Comparison of ENCODE assay signal across 14 cellular contexts in the genomic region with DNA sequence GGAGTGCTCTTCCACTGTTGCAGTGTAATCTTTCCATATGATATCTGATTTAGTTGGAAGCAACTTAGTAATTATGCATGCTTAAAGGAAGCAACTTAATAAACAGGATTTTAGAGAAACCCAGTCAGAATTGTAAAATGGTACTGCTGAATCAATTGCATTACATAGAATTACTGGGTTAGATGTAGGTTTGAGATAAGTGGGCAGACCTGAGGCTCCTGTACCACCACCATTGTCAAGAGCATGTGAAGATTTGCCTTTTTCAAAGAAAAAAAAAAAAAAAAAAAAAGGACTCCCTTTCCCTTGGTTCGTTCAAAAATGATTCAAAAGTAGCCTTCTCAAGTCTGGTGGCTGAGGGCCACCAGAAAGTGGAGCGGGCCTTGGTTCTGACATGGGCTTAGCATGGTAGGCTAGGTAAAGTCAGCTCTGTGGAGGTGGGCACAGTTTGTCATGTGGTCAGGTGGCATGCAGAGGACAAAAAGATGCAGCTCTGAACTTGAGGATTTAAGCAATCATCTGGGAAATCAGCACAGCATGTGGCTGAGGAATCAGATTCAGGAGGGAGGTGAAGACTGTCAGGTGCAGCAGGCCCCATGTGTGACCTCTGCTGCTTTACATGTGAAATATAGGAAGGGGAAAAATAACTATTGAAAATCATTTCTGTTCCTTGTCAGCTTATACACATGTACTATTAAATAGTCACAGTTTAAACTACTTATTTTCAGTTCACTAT. TPM values are rescaled to one million over a fixed set of nuclear protein-coding genes. Genes with fewer than 3 reads are reported as not detected.
DNase-seq lines count a peak whose midpoint lies in the region; ATAC-seq and TF ChIP-seq lines count a peak whose summit lies in the region.
"Had no signal": no experiment of that assay in that cellular context is flagged by ENCODE, and none has a peak within 500 bp of the region (broad histone marks: within the 10 kb centered on the region; RNA-seq: fewer than 3 reads in every experiment).

No MANE protein-coding gene starts in this region.

- no peaks in the 10 kb centered on the region for H3F3A ChIP-seq in GM23338 (replicated peaks; ENCODE audit: low read depth)

- no peak overlapping the region for H2AFZ ChIP-seq in GM23338

- H3K27ac Mint-ChIP-seq in CD14-positive monocyte (peak overlapping the region in 4 of 7 donors; percentile 5 to 69 (median 44)), GM23338 (peak overlapping the region; percentile 74; the same call in 1 of the 2 replicates), activated B cell treated with CpG ODN at 0.5 μM for 24 hours (peak overlapping the region; percentile 47)
- peak overlapping the region in 5 of 9 donors; percentile 6 to 60 (median 48) for H3K27ac Mint-ChIP-seq in naive thymus-derived CD4-positive, alpha-beta T cell

- CTCF ChIA-PET in activated B cell treated with CpG ODN at 0.5 μM for 24 hours (lab: Charles Lee): no interaction called here
- CTCF ChIA-PET in naive thymus-derived CD4-positive, alpha-beta T cell (lab: Charles Lee): no interaction called here

- H3K4me3 ChIP-seq in GM23338 (no peak overlapping the region), adrenal gland (no peak overlapping the region)
- no peak overlapping the region for H3K4me3 ChIP-seq in naive thymus-derived CD4-positive, alpha-beta T cell (ENCODE audit: low read length)
- H3K4me3 ChIP-seq: MG63, upper lobe of right lung had no signal

- no peak for ATAC-seq in GM23338
- ATAC-seq in activated B cell treated with CpG ODN at 0.5 μM for 24 hours (ENCODE audit: low read depth): peak; percentile 12
- no peak for ATAC-seq in naive thymus-derived CD4-positive, alpha-beta T cell

- WGBS in adrenal gland, 4 donors: 67 to 82% (median 77%) methylated on average over 2 of the region's 2 CpGs

- H3K9me3 Mint-ChIP-seq in CD14-positive monocyte: peaks cover 0 to 3% (median 0%) of the 10 kb centered on the region in 7 donors
- H3K9me3 Mint-ChIP-seq in GM23338: 0 out of 3 replicates have a peak, but pooled peaks cover 2% of the 10 kb centered on the region
- no peaks in the 10 kb centered on the region for H3K9me3 Mint-ChIP-seq in activated B cell treated with CpG ODN at 0.5 μM for 24 hours
- H3K9me3 Mint-ChIP-seq in naive thymus-derived CD4-positive, alpha-beta T cell: peaks cover 0 to 6% (median 1%) of the 10 kb centered on the region in 11 donors

- H3K4me1 Mint-ChIP-seq in CD14-positive monocyte (peaks cover 50% of the 10 kb centered on the region), GM23338 (peaks cover 59% of the 10 kb centered on the region), activated B cell treated with CpG ODN at 0.5 μM for 24 hours (peaks cover 88% of the 10 kb centered on the region)
- peaks cover 34 to 95% (median 90%) of the 10 kb centered on the region in 7 donors for H3K4me1 Mint-ChIP-seq in naive thymus-derived CD4-positive, alpha-beta T cell

- H3K79me2 ChIP-seq in GM23338 (replicated peaks; ENCODE audit: insufficient read depth): peaks cover 99% of the 10 kb centered on the region

- no peak overlapping the region for H3K4me3 Mint-ChIP-seq in CD14-positive monocyte
- no peak overlapping the region for H3K4me3 Mint-ChIP-seq in GM23338
- H3K4me3 Mint-ChIP-seq in activated B cell treated with CpG ODN at 0.5 μM for 24 hours: peak overlapping the region; percentile 44
- peak overlapping the region in 8 of 10 donors; percentile 6 to 61 (median 30) for H3K4me3 Mint-ChIP-seq in naive thymus-derived CD4-positive, alpha-beta T cell

- H3K27me3 Mint-ChIP-seq in CD14-positive monocyte (ENCODE audit: low read depth in 3 of 3) (no peaks in the 10 kb centered on the region), GM23338 (ENCODE audit: insufficient read depth, low read depth, poor library complexity) (no peaks in the 10 kb centered on the region), activated B cell treated with CpG ODN at 0.5 μM for 24 hours (no peaks in the 10 kb centered on the region)
- H3K27me3 Mint-ChIP-seq in naive thymus-derived CD4-positive, alpha-beta T cell: no peaks in the 10 kb centered on the region

- H3K36me3 ChIP-seq in GM23338 (ENCODE audit: insufficient read depth): no peaks in the 10 kb centered on the region
- no peaks in the 10 kb centered on the region for H3K36me3 ChIP-seq in naive thymus-derived CD4-positive, alpha-beta T cell (ENCODE audit: control insufficient read depth in 2 of 3, insufficient read depth in 3 of 3, low read length in 3 of 3)
- no peaks in the 10 kb centered on the region for H3K36me3 ChIP-seq in adrenal gland (replicated peaks in 1 of 2)
- H3K36me3 ChIP-seq: brain microvascular endothelial cell, MG63, upper lobe of right lung had no signal

- intact Hi-C loops in CD14-positive monocyte (cut with micrococcal nuclease): no loop called here
- intact Hi-C loops in activated B cell treated with CpG ODN at 0.5 μM for 24 hours (cut with micrococcal nuclease): loop anchor here (1.0 to 2.0 kb wide), 3 partner anchors 8 to 15 kb away; no protein-coding TSS in a partner anchor
- intact Hi-C loops in naive thymus-derived CD4-positive, alpha-beta T cell (cut with micrococcal nuclease): no loop called here
- intact Hi-C loops in adrenal gland (cut with DNase I): loop anchor here in 1 of 2 donors (10.0 kb wide), 1 partner anchor 125 kb away; no protein-coding TSS in a partner anchor

- TF ChIP-seq CTCF in CD14-positive monocyte (IDR thresholded peaks at IDR 0.05): no peak
- no peak for TF ChIP-seq CTCF in GM23338 (conservative IDR thresholded peaks at IDR 0.05; ENCODE audit: low read depth in 2 of 2)
- TF ChIP-seq CTCF in activated B cell treated with CpG ODN at 0.5 μM for 24 hours (IDR thresholded peaks at IDR 0.05): no peak
- TF ChIP-seq CTCF in adrenal gland (IDR thresholded peaks at IDR 0.05): no peak

- H3K36me3 Mint-ChIP-seq in CD14-positive monocyte (peaks cover 0 to 2% of the 10 kb centered on the region in 2 donors), GM23338 (ENCODE audit: low read depth) (peaks cover 8% of the 10 kb centered on the region), activated B cell treated with CpG ODN at 0.5 μM for 24 hours (ENCODE audit: low read depth) (peaks cover 16% of the 10 kb centered on the region)
- H3K36me3 Mint-ChIP-seq in naive thymus-derived CD4-positive, alpha-beta T cell: peaks cover 3 to 10% (median 7%) of the 10 kb centered on the region in 5 donors

- H3K27me3 ChIP-seq in GM23338 (ENCODE audit: insufficient read depth) (no peaks in the 10 kb centered on the region), adrenal gland (no peaks in the 10 kb centered on the region)
- H3K27me3 ChIP-seq in naive thymus-derived CD4-positive, alpha-beta T cell (ENCODE audit: control insufficient read depth in 2 of 2, insufficient read depth in 2 of 2, low read length in 2 of 2): no peaks in the 10 kb centered on the region
- H3K27me3 ChIP-seq: brain microvascular endothelial cell, MG63, upper lobe of right lung had no signal

- H3K27ac ChIP-seq in GM23338 (ENCODE audit: low read depth) (no peak overlapping the region), adrenal gland (no peak overlapping the region)
- no peak overlapping the region for H3K27ac ChIP-seq in naive thymus-derived CD4-positive, alpha-beta T cell (ENCODE audit: low read depth, low read length)
- H3K27ac ChIP-seq: brain microvascular endothelial cell, upper lobe of right lung had no signal

- peaks cover 41% of the 10 kb centered on the region for H3K4me1 ChIP-seq in GM23338 (ENCODE audit: insufficient read depth)
- peaks cover 4 to 36% of the 10 kb centered on the region in 2 donors for H3K4me1 ChIP-seq in naive thymus-derived CD4-positive, alpha-beta T cell (ENCODE audit: control insufficient read depth in 2 of 2, insufficient read depth in 2 of 2, low read length in 2 of 2)
- H3K4me1 ChIP-seq in adrenal gland (replicated peaks in 1 of 2): peaks cover 12 to 31% of the 10 kb centered on the region in 2 donors

- H4K20me1 ChIP-seq in GM23338 (replicated peaks; ENCODE audit: insufficient read depth): peaks cover 42% of the 10 kb centered on the region

- H3K4me2 ChIP-seq in GM23338: no peak overlapping the region

- no peaks in the 10 kb centered on the region for H3K9me2 ChIP-seq in GM23338 (ENCODE audit: insufficient read depth)

- TF ChIP-seq POLR2A in adrenal gland (IDR thresholded peaks at IDR 0.05): no peak

- no peaks in the 10 kb centered on the region for H3K9me3 ChIP-seq in naive thymus-derived CD4-positive, alpha-beta T cell (ENCODE audit: control insufficient read depth in 2 of 3, low read length in 3 of 3)
- no peaks in the 10 kb centered on the region for H3K9me3 ChIP-seq in adrenal gland (replicated peaks in 1 of 3)
- H3K9me3 ChIP-seq: MG63, upper lobe of right lung had no signal

- DNase-seq in CD14-positive monocyte (ENCODE audit: low spot score): no peak
- DNase-seq in GM23338 (ENCODE audit: low spot score): no peak
- no peak for DNase-seq in activated B cell treated with CpG ODN at 0.5 μM for 24 hours
- no peak for DNase-seq in naive thymus-derived CD4-positive, alpha-beta T cell
- DNase-seq in stimulated activated CD4-positive, alpha-beta T cell treated with anti-CD3 and anti-CD28 coated beads, Interleukin-12 subunit alpha, Interleukin-12 subunit beta, amount 100 ng/mL, for 4 hours: no peak
- no peak for DNase-seq in adrenal gland
- no peak for DNase-seq in H4 (ENCODE audit: low spot score)
- no peak for DNase-seq in SHP77 treated with DMSO at 0.1 percent for 48 hours (lab: John Stamatoyannopoulos, UW)
- DNase-seq: activated T-cell treated with anti-CD3 and anti-CD28 coated beads, Interleukin-2, amount 50 U/mL, for 48 hours; brain microvascular endothelial cell; effector CD4-positive, alpha-beta T cell; MG63; NCI-H2227 treated with DMSO at 0.1 percent for 48 hours; upper lobe of right lung had no signal

- POLR2A ChIA-PET in activated B cell treated with CpG ODN at 0.5 μM for 24 hours (lab: Charles Lee): interaction anchor here (0.6 to 1.7 kb wide), 5 partner anchors 9 to 758 kb away, joined by 3 to 6 read pairs (median 4); no protein-coding TSS in a partner anchor
- POLR2A ChIA-PET in naive thymus-derived CD4-positive, alpha-beta T cell (lab: Charles Lee): no interaction called here

TF ChIP-seq in GM23338, 12 proteins besides CTCF, POLR2A, EP300 and RAD21:
- TF ChIP-seq EZH2 (IDR thresholded peaks at IDR 0.05; ENCODE audit: low read depth, unreplicated experiment): no peak

RNA-seq across cellular contexts. Expression of gene ARID1B, which starts 32.4 kb away (rescaled TPM):
- 1 to 10 TPM; 3.2 to 3.8 TPM for polyA plus RNA-seq in CD14-positive monocyte
- total RNA-seq in GM23338 (2014; rRNA removed; shearing (Covaris generic)): 72.2 and 82.4 TPM in 2 replicates
- polyA plus RNA-seq in GM23338 (2016; fragmentation: Nextera tagmentation; extraction: Ambion mirVana): 53.3 and 59.3 TPM in 2 replicates
- total RNA-seq in activated B cell treated with CpG ODN at 0.5 μM for 24 hours: 194 and 248 TPM in 2 replicates
- total RNA-seq in naive thymus-derived CD4-positive, alpha-beta T cell: 100 to 1,000 TPM in 4 of 5 experiments, 10 to 100 TPM in 1; 88.8 to 164 (median 141) TPM
- polyA plus RNA-seq in naive thymus-derived CD4-positive, alpha-beta T cell: 10 to 100 TPM; 17.5 to 21.0 TPM
- total RNA-seq in adrenal gland: 10 to 100 TPM; 36.8 to 85.6 (median 64.5) TPM
- polyA plus RNA-seq in adrenal gland: 10 to 100 TPM; 13.3 to 20.9 (median 20.7) TPM
- 5.6 and 8.0 TPM in 2 replicates for total RNA-seq in H4 (2014; rRNA removed; shearing (Covaris generic))

Comparison
In these comparisons a context has a peak if more than half of its experiments do, and no peak if none do; other contexts are left out.
1. H3K4me3 Mint-ChIP-seq: peak in activated B cell treated with CpG ODN at 0.5 μM for 24 hours (single experiment) and naive thymus-derived CD4-positive, alpha-beta T cell (8 of 10); none in CD14-positive monocyte (0 of 2) and GM23338 (single experiment).
2. Peak in every context shown above with its lines, with median percentiles within 50 percentile points of each other: H3K27ac Mint-ChIP-seq.